ENCODE assay signal across 28 cellular contexts in the genomic region with DNA sequence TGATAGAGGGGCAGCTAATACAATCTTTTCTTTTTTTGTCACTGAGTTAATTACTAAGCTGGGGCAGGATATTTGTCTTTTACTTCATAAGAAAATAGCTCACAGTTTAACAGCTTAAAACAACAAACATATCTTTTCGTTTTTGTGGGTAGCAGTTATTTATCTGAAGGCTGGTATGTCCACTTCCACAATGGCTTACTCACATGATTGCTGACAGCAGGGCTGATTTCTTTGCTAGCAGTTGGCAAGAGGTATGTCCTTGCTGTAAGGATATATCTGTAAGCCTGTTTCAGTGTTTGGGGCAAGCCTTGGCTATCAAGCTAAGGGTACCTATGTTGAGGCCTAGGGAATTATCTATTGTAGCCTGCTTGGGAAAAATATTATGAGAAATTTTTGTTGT. TPM values are rescaled to one million over a fixed set of nuclear protein-coding genes. Genes with fewer than 3 reads are reported as not detected.
A peak's percentile ranks its signal among the peaks of the same experiment; 100 is the strongest.
DNase-seq lines count a peak whose midpoint lies in the region; ATAC-seq lines count a peak whose summit lies in the region.
"Had no signal": no experiment of that assay in that cellular context is flagged by ENCODE, and none has a peak within 500 bp of the region (broad histone marks: within the 10 kb centered on the region; RNA-seq: fewer than 3 reads in every experiment).

No MANE protein-coding gene starts in this region.

- peak; percentile 4 for DNase-seq in AG20443 (ENCODE audit: low spot score)
- DNase-seq in HCEC 1CT = peak; percentile 48
- DNase-seq in dermis blood vessel endothelial cell = peak; percentile 7
- peak; percentile 49 for DNase-seq in myocyte (ENCODE audit: low read depth)
- DNase-seq in GM19238 (ENCODE audit: insufficient read length, low spot score) = no peak
- DNase-seq in activated CD4-positive, CD25-positive, alpha-beta regulatory T cell (lab: John Stamatoyannopoulos, UW) = no peak
- DNase-seq: activated CD4-positive, alpha-beta T cell treated with anti-CD3 and anti-CD28 coated beads, Interleukin-2, amount 10 ng/mL, durations not matched to agents 24 days and 14 days; activated effector memory CD4-positive, alpha-beta T cell treated with anti-CD3 and anti-CD28 coated beads, Interleukin-2, amount 50 U/mL, for 16 hours; activated naive CD8-positive, alpha-beta T cell treated with anti-CD3 and anti-CD28 coated beads for 36 hours; activated T-cell treated with anti-CD3 and anti-CD28 coated beads, Interleukin-2, amount 50 U/mL, for 1 hour; CD4-positive, alpha-beta memory T cell; cerebellar nuclear complex; GDM1; heart left ventricle; kidney glomerular epithelial cell; NCI-H1092 treated with DMSO at 0.1 percent for 48 hours; NCI-H187 treated with DMSO at 0.1 percent for 48 hours; NCI-H2171 treated with DMSO at 0.1 percent for 48 hours; NCI-H524; NK-92 treated with Interleukin-12 subunit alpha and Interleukin-12 subunit beta, amount 100 ng/mL, for 24 hours; posterior cingulate gyrus; SHP77; sigmoid colon; stimulated activated CD4-positive, alpha-beta T cell treated with anti-CD3 and anti-CD28 coated beads, Interleukin-4, amount 100 ng/mL, for 4 hours; stimulated activated naive B cell treated with anti-CD40 and anti-IgM and Interleukin-4, amounts not matched to agents 10 μg/mL and 1 μg/mL and 100 μg/mL, for 72 hours; T-helper 9 cell; upper lobe of right lung had no signal

- ATAC-seq in GM21717 (IDR thresholded peaks at IDR 0.05; ENCODE audit: unreplicated experiment) = no peak
- ATAC-seq: stimulated activated naive B cell treated with anti-CD40 and anti-IgM and Interleukin-4, amounts not matched to agents 10 μg/mL and 1 μg/mL and 100 μg/mL, for 72 hours; upper lobe of right lung had no signal

RNA-seq across cellular contexts. Expression of gene USP9Y, which starts 1.1 kb away (rescaled TPM):
- total RNA-seq in dermis blood vessel endothelial cell (under 0.01 and 25.9 TPM in 2 replicates), myocyte (26.9 and 30.1 TPM in 2 replicates)
- 11.2 TPM for polyA plus RNA-seq in myocyte (2012)
- polyA plus RNA-seq: CD4-positive, alpha-beta memory T cell had no signal

Comparison
In these comparisons a context has a peak if more than half of its experiments do, and no peak if none do; other contexts are left out.
1. DNase-seq: peak in AG20443 (single experiment), HCEC 1CT (single experiment), dermis blood vessel endothelial cell (single experiment) and myocyte (single experiment); none in GM19238 (single experiment) and activated CD4-positive, CD25-positive, alpha-beta regulatory T cell (0 of 4).